In the genomic region with DNA sequence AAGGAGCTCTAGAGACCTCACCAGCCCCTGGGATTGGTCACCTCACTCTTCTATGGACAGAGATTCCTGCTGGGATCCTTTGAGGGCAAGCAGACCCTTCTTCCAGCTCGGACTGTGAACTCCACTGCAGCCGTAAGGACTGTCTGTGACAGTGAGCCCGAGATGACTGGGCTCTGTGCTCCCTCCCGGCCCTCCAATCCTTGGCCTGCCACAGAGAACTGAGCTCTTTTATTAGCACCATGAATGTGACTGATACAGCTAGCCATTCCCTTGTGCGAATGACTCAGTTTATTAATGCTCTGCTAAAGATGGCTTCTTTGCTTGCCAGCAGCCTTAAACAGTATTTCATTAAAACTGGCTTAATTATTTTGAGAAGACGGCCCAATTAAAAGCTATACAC, we compare ENCODE assay signal across 24 cellular contexts.
A peak's percentile ranks its signal among the peaks of the same experiment; 100 is the strongest.
DNase-seq lines count a peak whose midpoint lies in the region; ATAC-seq and TF ChIP-seq lines count a peak whose summit lies in the region.
"Had no signal": no experiment of that assay in that cellular context is flagged by ENCODE, and none has a peak within 500 bp of the region (broad histone marks: within the 10 kb centered on the region; RNA-seq: fewer than 3 reads in every experiment).

No MANE protein-coding gene starts in this region.

- ATAC-seq in GM19452 (IDR thresholded peaks at IDR 0.05; ENCODE audit: unreplicated experiment), result no peak
- ATAC-seq: esophagus mucosa, GM12878 had no signal

- H3K27me3 ChIP-seq in endodermal cell (ENCODE audit: control insufficient read depth, insufficient read depth, low read length, poor library complexity, severe bottlenecking) (peaks cover 75% of the 10 kb centered on the region), muscle layer of duodenum (ENCODE audit: low read depth, low read length) (no peaks in the 10 kb centered on the region)
- H3K27me3 ChIP-seq: thyroid gland had no signal

- no peak overlapping the region for H3K4me3 Mint-ChIP-seq in activated naive CD4-positive, alpha-beta T cell treated with anti-CD3 and anti-CD28 coated beads, Interleukin-2, amount 50 U/mL, for 24 hours
- H3K4me3 Mint-ChIP-seq in activated naive CD4-positive, alpha-beta T cell treated with anti-CD3 and anti-CD28 coated beads for 36 hours, result no peak overlapping the region
- peak overlapping the region; percentile 10 for H3K4me3 Mint-ChIP-seq in endodermal cell
- H3K4me3 Mint-ChIP-seq: activated naive CD8-positive, alpha-beta T cell treated with anti-CD3 and anti-CD28 coated beads for 36 hours; mesothelial cell of epicardium had no signal

- H3K9me3 ChIP-seq in endodermal cell (ENCODE audit: control insufficient read depth, low read length), result no peaks in the 10 kb centered on the region
- no peaks in the 10 kb centered on the region for H3K9me3 ChIP-seq in muscle layer of duodenum (ENCODE audit: control insufficient read depth in 1 of 2, low read length in 2 of 2)
- H3K9me3 ChIP-seq: BLaER1 treated with 17β-estradiol and CSF1 and Interleukin-3, amounts not matched to agents 10 nM and 100 nM; heart left ventricle; thyroid gland had no signal

- 77 to 85% methylated on average over 5 to 6 of the region's 6 CpGs for whole genome bisulfite sequencing in endodermal cell (ENCODE audit: insufficient coverage in 1 of 2, insufficient read length in 1 of 2), 2 experiments

- peak overlapping the region; percentile 6 for H3K27ac Mint-ChIP-seq in activated naive CD4-positive, alpha-beta T cell treated with anti-CD3 and anti-CD28 coated beads, Interleukin-2, amount 50 U/mL, for 24 hours
- H3K27ac Mint-ChIP-seq in activated naive CD4-positive, alpha-beta T cell treated with anti-CD3 and anti-CD28 coated beads for 36 hours, result no peak overlapping the region
- peak overlapping the region; percentile 35 for H3K27ac Mint-ChIP-seq in endodermal cell
- H3K27ac Mint-ChIP-seq: activated naive CD8-positive, alpha-beta T cell treated with anti-CD3 and anti-CD28 coated beads for 36 hours; mesothelial cell of epicardium had no signal

- no peaks in the 10 kb centered on the region for H3K9me3 Mint-ChIP-seq in activated naive CD4-positive, alpha-beta T cell treated with anti-CD3 and anti-CD28 coated beads, Interleukin-2, amount 50 U/mL, for 24 hours
- H3K9me3 Mint-ChIP-seq in activated naive CD4-positive, alpha-beta T cell treated with anti-CD3 and anti-CD28 coated beads for 36 hours, result no peaks in the 10 kb centered on the region
- H3K9me3 Mint-ChIP-seq in endodermal cell, result no peaks in the 10 kb centered on the region
- H3K9me3 Mint-ChIP-seq: activated naive CD8-positive, alpha-beta T cell treated with anti-CD3 and anti-CD28 coated beads for 36 hours; mesothelial cell of epicardium had no signal

- H3K9ac ChIP-seq in endodermal cell (ENCODE audit: extremely low read depth, low read length, poor library complexity, severe bottlenecking), result no peak overlapping the region
- H3K9ac ChIP-seq: BLaER1 treated with 17β-estradiol and CSF1 and Interleukin-3, amounts not matched to agents 10 nM and 100 nM had no signal

- H3K4me1 ChIP-seq in endodermal cell (ENCODE audit: control insufficient read depth, insufficient read depth, low read length) (peaks cover 9% of the 10 kb centered on the region), muscle layer of duodenum (ENCODE audit: control insufficient read depth in 1 of 2, insufficient read depth in 2 of 2, low read length in 2 of 2) (peaks cover 0 to 27% of the 10 kb centered on the region in 2 donors)

- TF ChIP-seq CTCF in endodermal cell (conservative IDR thresholded peaks at IDR 0.05), result no peak

- peaks cover 6% of the 10 kb centered on the region for H3K4me1 Mint-ChIP-seq in activated naive CD4-positive, alpha-beta T cell treated with anti-CD3 and anti-CD28 coated beads, Interleukin-2, amount 50 U/mL, for 24 hours
- peaks cover 7% of the 10 kb centered on the region for H3K4me1 Mint-ChIP-seq in activated naive CD4-positive, alpha-beta T cell treated with anti-CD3 and anti-CD28 coated beads for 36 hours (ENCODE audit: low read depth)
- H3K4me1 Mint-ChIP-seq in endodermal cell, result peaks cover 40% of the 10 kb centered on the region

- H3K27me3 Mint-ChIP-seq in activated naive CD4-positive, alpha-beta T cell treated with anti-CD3 and anti-CD28 coated beads, Interleukin-2, amount 50 U/mL, for 24 hours, result peaks cover 13% of the 10 kb centered on the region
- peaks cover 39% of the 10 kb centered on the region for H3K27me3 Mint-ChIP-seq in activated naive CD4-positive, alpha-beta T cell treated with anti-CD3 and anti-CD28 coated beads for 36 hours (ENCODE audit: low read depth)
- peaks cover 90% of the 10 kb centered on the region for H3K27me3 Mint-ChIP-seq in endodermal cell (ENCODE audit: insufficient read depth)

- H3K36me3 ChIP-seq in endodermal cell (ENCODE audit: control insufficient read depth, insufficient read depth, low read length) (no peaks in the 10 kb centered on the region), muscle layer of duodenum (ENCODE audit: control insufficient read depth in 1 of 2, insufficient read depth in 2 of 2, low read length in 2 of 2) (no peaks in the 10 kb centered on the region)
- H3K36me3 ChIP-seq: BLaER1 treated with 17β-estradiol and CSF1 and Interleukin-3, amounts not matched to agents 10 nM and 100 nM; heart left ventricle; thyroid gland had no signal

- no peaks in the 10 kb centered on the region for H3K36me3 Mint-ChIP-seq in activated naive CD4-positive, alpha-beta T cell treated with anti-CD3 and anti-CD28 coated beads, Interleukin-2, amount 50 U/mL, for 24 hours
- no peaks in the 10 kb centered on the region for H3K36me3 Mint-ChIP-seq in activated naive CD4-positive, alpha-beta T cell treated with anti-CD3 and anti-CD28 coated beads for 36 hours (ENCODE audit: low read depth)
- no peaks in the 10 kb centered on the region for H3K36me3 Mint-ChIP-seq in endodermal cell (ENCODE audit: low read depth)
- H3K36me3 Mint-ChIP-seq: activated naive CD8-positive, alpha-beta T cell treated with anti-CD3 and anti-CD28 coated beads for 36 hours; mesothelial cell of epicardium had no signal

- DNase-seq in activated naive CD4-positive, alpha-beta T cell treated with anti-CD3 and anti-CD28 coated beads for 36 hours, result no peak
- DNase-seq in endodermal cell (peak; percentile 64), substantia nigra (lab: John Stamatoyannopoulos, UW) (peak in 43 of 49 donors; percentile 10 to 84 (median 47)), HUDEP-2 (lab: John Stamatoyannopoulos, UW; ENCODE audit: unreplicated experiment in 76 of 76) (no peak), Kasumi-1 (lab: John Stamatoyannopoulos, UW) (no peak)
- DNase-seq: activated CD4-positive, CD25-positive, alpha-beta regulatory T cell; activated naive CD8-positive, alpha-beta T cell treated with anti-CD3 and anti-CD28 coated beads for 36 hours; activated T-cell treated with anti-CD3 and anti-CD28 coated beads, Interleukin-2, amount 50 U/mL, for 48 hours; GDM1; Karpas-422; NCI-H1105 treated with DMSO at 0.1 percent for 48 hours; NCI-H748 treated with DMSO at 0.1 percent for 48 hours; OCI-M1; T-helper 2 cell; thyroid gland had no signal

- intact Hi-C loops in activated naive CD4-positive, alpha-beta T cell treated with anti-CD3 and anti-CD28 coated beads for 36 hours (cut with micrococcal nuclease), result loop anchor here (5.0 kb wide), 3 partner anchors 158 to 1048 kb away; a partner anchor contains a TSS

- H3K4me3 ChIP-seq in endodermal cell (ENCODE audit: low read length) (no peak overlapping the region), muscle layer of duodenum (ENCODE audit: low read depth in 1 of 2, low read length in 2 of 2) (no peak overlapping the region)
- H3K4me3 ChIP-seq: BLaER1 treated with 17β-estradiol and CSF1 and Interleukin-3, amounts not matched to agents 10 nM and 100 nM; GM12878; heart left ventricle; thyroid gland had no signal

- no peak overlapping the region for H3K27ac ChIP-seq in endodermal cell (ENCODE audit: low read depth, low read length)
- peak overlapping the region; percentile 35 for H3K27ac ChIP-seq in muscle layer of duodenum (ENCODE audit: low read length)
- H3K27ac ChIP-seq in substantia nigra (ENCODE audit: low read depth, low read length, poor library complexity, severe bottlenecking), result peak overlapping the region; percentile 37
- H3K27ac ChIP-seq: 22Rv1; BLaER1 treated with 17β-estradiol and CSF1 and Interleukin-3, amounts not matched to agents 10 nM and 100 nM had no signal

- CTCF ChIA-PET in activated naive CD4-positive, alpha-beta T cell treated with anti-CD3 and anti-CD28 coated beads for 36 hours (lab: Charles Lee), result interaction anchor here (1.4 kb wide), 1 partner anchor 18 kb away, joined by 3 read pairs; no protein-coding TSS in a partner anchor

Comparison
In these comparisons a context has a peak if more than half of its experiments do, and no peak if none do; other contexts are left out.
1. DNase-seq: peak in endodermal cell (single experiment) and substantia nigra (43 of 49); none in activated naive CD4-positive, alpha-beta T cell treated with anti-CD3 and anti-CD28 coated beads for 36 hours (single experiment), HUDEP-2 (0 of 76) and Kasumi-1 (0 of 2).